ENCODE assay signal across 11 cellular contexts in the genomic region with DNA sequence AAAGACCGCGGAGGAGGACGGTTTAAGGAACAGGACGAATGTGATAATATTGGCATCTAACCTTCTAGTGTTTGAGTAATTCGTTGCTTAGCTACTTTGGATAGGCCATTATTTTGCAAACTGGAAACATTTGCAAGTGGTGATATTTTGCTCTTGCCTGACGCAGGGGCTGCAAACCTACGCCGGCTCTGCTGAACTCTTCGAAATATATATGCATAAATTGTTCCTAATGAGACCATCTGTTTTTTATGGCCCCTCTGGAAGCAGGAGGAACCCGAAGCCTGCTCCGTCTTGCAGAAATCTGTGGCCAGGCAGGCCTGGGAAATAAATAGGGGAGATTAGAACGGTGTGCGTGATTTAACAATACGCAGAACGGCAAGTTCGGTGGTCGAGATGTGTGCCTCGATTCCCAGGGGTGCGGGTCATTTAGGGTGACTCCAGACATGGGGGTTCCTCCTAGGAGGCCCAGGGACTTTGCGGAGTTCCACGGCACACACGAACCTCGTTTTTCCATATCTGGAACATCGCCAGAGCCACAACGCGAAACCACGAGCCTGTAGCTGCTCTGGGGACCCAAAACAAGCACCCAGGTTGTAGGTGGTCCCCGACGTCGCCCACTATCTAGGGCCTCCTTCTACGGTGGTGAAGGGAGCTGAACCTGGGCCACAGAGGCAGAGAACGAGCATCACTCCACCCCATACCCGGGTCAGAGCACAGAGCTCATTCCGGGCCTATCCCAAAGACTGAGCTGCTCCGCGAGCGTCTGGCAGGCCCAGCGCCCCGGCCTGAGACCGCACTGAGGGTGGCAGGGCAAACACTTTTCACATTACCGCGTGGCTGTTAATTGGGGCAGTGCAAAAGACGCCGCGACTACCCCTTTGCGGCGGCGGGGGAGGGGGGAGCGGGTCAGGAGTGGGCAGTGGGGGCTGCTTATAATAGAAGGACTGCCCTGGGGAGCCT.
A peak's percentile ranks its signal among the peaks of the same experiment; 100 is the strongest.
DNase-seq lines count a peak whose midpoint lies in the region; ATAC-seq and TF ChIP-seq lines count a peak whose summit lies in the region.
"Had no signal": no experiment of that assay in that cellular context is flagged by ENCODE, and none has a peak within 500 bp of the region (broad histone marks: within the 10 kb centered on the region; RNA-seq: fewer than 3 reads in every experiment).

No MANE protein-coding gene starts in this region.

- POLR2A ChIA-PET in activated naive CD8-positive, alpha-beta T cell treated with anti-CD3 and anti-CD28 coated beads, Interleukin-2, amount 10 ng/mL, durations not matched to agents 7 days and 5 days (lab: Charles Lee): interaction anchor here (1.1 to 1.3 kb wide), 2 partner anchors 77 to 89 kb away, joined by 3 to 4 read pairs; no protein-coding TSS in a partner anchor

- no peak for ATAC-seq in activated naive CD8-positive, alpha-beta T cell treated with anti-CD3 and anti-CD28 coated beads, Interleukin-2, amount 10 ng/mL, durations not matched to agents 7 days and 5 days (ENCODE audit: low read depth)
- ATAC-seq in stimulated activated effector memory CD8-positive, alpha-beta T cell treated with anti-CD3 and anti-CD28 coated beads, Interleukin-12 subunit alpha, Interleukin-12 subunit beta, amount 100 ng/mL, for 72 hours: no peak
- no peak for ATAC-seq in HG03571 (IDR thresholded peaks at IDR 0.05; ENCODE audit: unreplicated experiment)

- TF ChIP-seq CTCF in WERI-Rb-1 (IDR thresholded peaks at IDR 0.05; ENCODE audit: low read depth, low read length): no peak

- H3K9me3 ChIP-seq in WERI-Rb-1 (ENCODE audit: severe bottlenecking): no peaks in the 10 kb centered on the region

- no peaks in the 10 kb centered on the region for H3K9me3 Mint-ChIP-seq in activated naive CD8-positive, alpha-beta T cell treated with anti-CD3 and anti-CD28 coated beads, Interleukin-2, amount 10 ng/mL, durations not matched to agents 7 days and 5 days
- no peaks in the 10 kb centered on the region for H3K9me3 Mint-ChIP-seq in activated naive CD8-positive, alpha-beta T cell treated with anti-CD3 and anti-CD28 coated beads for 36 hours
- H3K9me3 Mint-ChIP-seq in stimulated activated effector memory CD8-positive, alpha-beta T cell treated with anti-CD3 and anti-CD28 coated beads, Interleukin-12 subunit alpha, Interleukin-12 subunit beta, amount 100 ng/mL, for 72 hours: no peaks in the 10 kb centered on the region
- H3K9me3 Mint-ChIP-seq: HFFc6 had no signal

- peaks cover 44% of the 10 kb centered on the region for H3K27me3 Mint-ChIP-seq in activated naive CD8-positive, alpha-beta T cell treated with anti-CD3 and anti-CD28 coated beads, Interleukin-2, amount 10 ng/mL, durations not matched to agents 7 days and 5 days
- peaks cover 43% of the 10 kb centered on the region for H3K27me3 Mint-ChIP-seq in activated naive CD8-positive, alpha-beta T cell treated with anti-CD3 and anti-CD28 coated beads for 36 hours

- H3K4me1 Mint-ChIP-seq in activated naive CD8-positive, alpha-beta T cell treated with anti-CD3 and anti-CD28 coated beads, Interleukin-2, amount 10 ng/mL, durations not matched to agents 7 days and 5 days: peaks cover 29% of the 10 kb centered on the region
- peaks cover 26% of the 10 kb centered on the region for H3K4me1 Mint-ChIP-seq in activated naive CD8-positive, alpha-beta T cell treated with anti-CD3 and anti-CD28 coated beads for 36 hours
- H3K4me1 Mint-ChIP-seq in stimulated activated effector memory CD8-positive, alpha-beta T cell treated with anti-CD3 and anti-CD28 coated beads, Interleukin-12 subunit alpha, Interleukin-12 subunit beta, amount 100 ng/mL, for 72 hours: peaks cover 43% of the 10 kb centered on the region

- peak overlapping the region; percentile 96 for H3K27ac ChIP-seq in WERI-Rb-1
- H3K27ac ChIP-seq: RWPE1 had no signal

- H3K36me3 ChIP-seq in WERI-Rb-1: no peaks in the 10 kb centered on the region

- H3K27ac Mint-ChIP-seq in activated naive CD8-positive, alpha-beta T cell treated with anti-CD3 and anti-CD28 coated beads, Interleukin-2, amount 10 ng/mL, durations not matched to agents 7 days and 5 days: no peak overlapping the region
- H3K27ac Mint-ChIP-seq in activated naive CD8-positive, alpha-beta T cell treated with anti-CD3 and anti-CD28 coated beads for 36 hours: no peak overlapping the region
- no peak overlapping the region for H3K27ac Mint-ChIP-seq in stimulated activated effector memory CD8-positive, alpha-beta T cell treated with anti-CD3 and anti-CD28 coated beads, Interleukin-12 subunit alpha, Interleukin-12 subunit beta, amount 100 ng/mL, for 72 hours
- H3K27ac Mint-ChIP-seq: HFFc6 had no signal

- peak overlapping the region; percentile 59 for H3K4me3 ChIP-seq in WERI-Rb-1 (ENCODE audit: low read depth, low read length)

- DNase-seq in activated naive CD8-positive, alpha-beta T cell treated with anti-CD3 and anti-CD28 coated beads, Interleukin-2, amount 10 ng/mL, durations not matched to agents 7 days and 5 days: no peak
- no peak for DNase-seq in activated naive CD8-positive, alpha-beta T cell treated with anti-CD3 and anti-CD28 coated beads for 36 hours
- no peak for DNase-seq in WERI-Rb-1
- peak; percentile 63 for DNase-seq in islet precursor cell
- DNase-seq in stimulated activated effector memory CD8-positive, alpha-beta T cell treated with anti-CD3 and anti-CD28 coated beads, Interleukin-12 subunit alpha, Interleukin-12 subunit beta, amount 100 ng/mL, for 72 hours (ENCODE audit: low spot score in 2 of 2): no peak
- no peak for DNase-seq in NCI-H1417 treated with DMSO at 0.1 percent for 48 hours (lab: John Stamatoyannopoulos, UW)
- DNase-seq in H4 (ENCODE audit: low spot score): no peak
- DNase-seq: HFFc6, mammary epithelial cell had no signal

- peaks cover 82% of the 10 kb centered on the region for H3K27me3 ChIP-seq in WERI-Rb-1 (ENCODE audit: insufficient read depth, low read depth, severe bottlenecking)

- H3K36me3 Mint-ChIP-seq in activated naive CD8-positive, alpha-beta T cell treated with anti-CD3 and anti-CD28 coated beads, Interleukin-2, amount 10 ng/mL, durations not matched to agents 7 days and 5 days: no peaks in the 10 kb centered on the region
- no peaks in the 10 kb centered on the region for H3K36me3 Mint-ChIP-seq in activated naive CD8-positive, alpha-beta T cell treated with anti-CD3 and anti-CD28 coated beads for 36 hours
- peaks cover 11% of the 10 kb centered on the region for H3K36me3 Mint-ChIP-seq in stimulated activated effector memory CD8-positive, alpha-beta T cell treated with anti-CD3 and anti-CD28 coated beads, Interleukin-12 subunit alpha, Interleukin-12 subunit beta, amount 100 ng/mL, for 72 hours

- peak overlapping the region; percentile 36 for H3K4me3 Mint-ChIP-seq in activated naive CD8-positive, alpha-beta T cell treated with anti-CD3 and anti-CD28 coated beads, Interleukin-2, amount 10 ng/mL, durations not matched to agents 7 days and 5 days
- H3K4me3 Mint-ChIP-seq in activated naive CD8-positive, alpha-beta T cell treated with anti-CD3 and anti-CD28 coated beads for 36 hours: no peak overlapping the region
- peak overlapping the region; percentile 69 for H3K4me3 Mint-ChIP-seq in stimulated activated effector memory CD8-positive, alpha-beta T cell treated with anti-CD3 and anti-CD28 coated beads, Interleukin-12 subunit alpha, Interleukin-12 subunit beta, amount 100 ng/mL, for 72 hours
- H3K4me3 Mint-ChIP-seq: HFFc6 had no signal
